In the genomic region with DNA sequence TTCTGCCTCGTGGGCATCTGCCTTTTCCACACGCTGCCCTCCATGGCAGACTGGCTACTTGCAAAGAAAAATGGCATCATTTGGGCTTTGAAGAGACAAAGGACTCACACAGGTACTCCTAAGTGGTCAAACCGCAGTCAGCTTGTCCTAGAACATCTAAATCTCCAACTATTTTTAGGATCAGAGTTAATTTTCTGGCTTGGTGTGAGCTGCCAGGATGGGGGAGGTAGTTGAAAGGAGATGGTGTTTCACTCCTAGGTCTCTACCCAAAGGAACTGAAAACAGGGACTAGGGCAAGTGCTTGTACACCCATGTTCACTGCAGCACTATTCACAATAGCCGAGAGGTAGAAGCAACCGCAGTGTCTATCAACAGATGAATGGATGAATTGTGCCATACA, we compare ENCODE assay signal across 28 cellular contexts.
"Had no signal": no experiment of that assay in that cellular context is flagged by ENCODE, and none has a peak within 500 bp of the region (broad histone marks: within the 10 kb centered on the region; RNA-seq: fewer than 3 reads in every experiment).

No MANE protein-coding gene starts in this region.

- H3K27me3 ChIP-seq: adrenal gland, body of pancreas, colonic mucosa, heart left ventricle had no signal

- H3K4me1 Mint-ChIP-seq: activated CD4-positive, alpha-beta T cell treated with anti-CD3 and anti-CD28 coated beads for 36 hours; activated CD4-positive, alpha-beta T cell treated with anti-CD3 and anti-CD28 coated beads, Interleukin-2, amount 10 ng/mL, durations not matched to agents 24 days and 14 days; activated CD8-positive, alpha-beta memory T cell treated with anti-CD3 and anti-CD28 coated beads, Interleukin-2, amount 10 ng/mL, durations not matched to agents 7 days and 5 days; activated naive CD4-positive, alpha-beta T cell treated with anti-CD3 and anti-CD28 coated beads, Interleukin-2, amount 50 U/mL, for 24 hours; activated naive CD8-positive, alpha-beta T cell treated with anti-CD3 and anti-CD28 coated beads for 36 hours; activated naive CD8-positive, alpha-beta T cell treated with anti-CD3 and anti-CD28 coated beads, Interleukin-2, amount 50 U/mL, for 24 hours had no signal

- H3K9me3 ChIP-seq: colonic mucosa had no signal

- H3K4me3 ChIP-seq: adrenal gland, body of pancreas, colonic mucosa, heart left ventricle had no signal

- H3K4me3 Mint-ChIP-seq: activated CD4-positive, alpha-beta memory T cell treated with anti-CD3 and anti-CD28 coated beads for 36 hours; activated CD4-positive, alpha-beta T cell treated with anti-CD3 and anti-CD28 coated beads for 36 hours; activated CD4-positive, alpha-beta T cell treated with anti-CD3 and anti-CD28 coated beads, Interleukin-2, amount 10 ng/mL, durations not matched to agents 24 days and 14 days; activated CD8-positive, alpha-beta memory T cell treated with anti-CD3 and anti-CD28 coated beads, Interleukin-2, amount 10 ng/mL, durations not matched to agents 7 days and 5 days; activated CD8-positive, alpha-beta T cell treated with anti-CD3 and anti-CD28 coated beads, Interleukin-2, amount 10 ng/mL, durations not matched to agents 7 days and 5 days; activated naive CD4-positive, alpha-beta T cell treated with anti-CD3 and anti-CD28 coated beads for 36 hours; activated naive CD4-positive, alpha-beta T cell treated with anti-CD3 and anti-CD28 coated beads, Interleukin-2, amount 50 U/mL, for 24 hours; activated naive CD8-positive, alpha-beta T cell treated with anti-CD3 and anti-CD28 coated beads for 36 hours; activated naive CD8-positive, alpha-beta T cell treated with anti-CD3 and anti-CD28 coated beads, Interleukin-2, amount 50 U/mL, for 24 hours; activated T-helper 1 cell treated with anti-CD3 and anti-CD28 coated beads, Interleukin-12 subunit alpha, Interleukin-12 subunit beta, Interleukin-2, Interleukin-4 antibody, amounts not matched to agents 30 ng/mL and 10 ng/mL and 1 ng/mL, durations not matched to agents 14 hours and 24 hours and 36 hours had no signal

- H3K27me3 Mint-ChIP-seq: activated CD4-positive, alpha-beta memory T cell treated with anti-CD3 and anti-CD28 coated beads for 36 hours; activated CD4-positive, alpha-beta T cell treated with anti-CD3 and anti-CD28 coated beads for 36 hours; activated CD8-positive, alpha-beta memory T cell treated with anti-CD3 and anti-CD28 coated beads, Interleukin-2, amount 10 ng/mL, durations not matched to agents 7 days and 5 days; activated naive CD4-positive, alpha-beta T cell treated with anti-CD3 and anti-CD28 coated beads, Interleukin-2, amount 50 U/mL, for 24 hours; activated naive CD8-positive, alpha-beta T cell treated with anti-CD3 and anti-CD28 coated beads for 36 hours had no signal

- H3K36me3 Mint-ChIP-seq: activated CD8-positive, alpha-beta memory T cell treated with anti-CD3 and anti-CD28 coated beads, Interleukin-2, amount 10 ng/mL, durations not matched to agents 7 days and 5 days; activated naive CD4-positive, alpha-beta T cell treated with anti-CD3 and anti-CD28 coated beads, Interleukin-2, amount 50 U/mL, for 24 hours; activated naive CD8-positive, alpha-beta T cell treated with anti-CD3 and anti-CD28 coated beads for 36 hours had no signal

- H3K4me1 ChIP-seq: body of pancreas, colonic mucosa had no signal

- H3K27ac ChIP-seq: body of pancreas, colonic mucosa, heart left ventricle had no signal

- DNase-seq: activated CD4-positive, alpha-beta memory T cell treated with anti-CD3 and anti-CD28 coated beads for 36 hours; activated CD4-positive, alpha-beta T cell treated with anti-CD3 and anti-CD28 coated beads for 36 hours; activated CD4-positive, alpha-beta T cell treated with anti-CD3 and anti-CD28 coated beads, Interleukin-2, amount 10 ng/mL, durations not matched to agents 24 days and 14 days; activated CD4-positive, CD25-positive, alpha-beta regulatory T cell; activated CD4-positive, CD25-positive, alpha-beta regulatory T cell treated with anti-CD3 and anti-CD28 coated beads, Interleukin-2, amount 50 U/mL, for 72 hours; activated CD8-positive, alpha-beta memory T cell treated with anti-CD3 and anti-CD28 coated beads, Interleukin-2, amount 10 ng/mL, durations not matched to agents 7 days and 5 days; activated CD8-positive, alpha-beta memory T cell treated with anti-CD3 and anti-CD28 coated beads, Interleukin-2, amount 50 U/mL, for 4 hours; activated CD8-positive, alpha-beta T cell treated with anti-CD3 and anti-CD28 coated beads, Interleukin-2, amount 10 ng/mL, durations not matched to agents 7 days and 5 days; activated effector memory CD4-positive, alpha-beta T cell treated with anti-CD3 and anti-CD28 coated beads, Interleukin-2, amount 50 U/mL, for 16 hours; activated naive CD4-positive, alpha-beta T cell treated with anti-CD3 and anti-CD28 coated beads for 36 hours; activated naive CD8-positive, alpha-beta T cell treated with anti-CD3 and anti-CD28 coated beads for 36 hours; activated naive CD8-positive, alpha-beta T cell treated with anti-CD3 and anti-CD28 coated beads, Interleukin-2, amount 50 U/mL, for 24 hours; activated T-cell treated with anti-CD3 and anti-CD28 coated beads, Interleukin-2, amount 50 U/mL, for 1 hour; activated T-cell treated with anti-CD3 and anti-CD28 coated beads, Interleukin-2, amount 50 U/mL, for 48 hours; adrenal gland; aorta; body of pancreas; caudate nucleus; cerebellar nuclear complex; colonic mucosa; effector CD8-positive, alpha-beta T cell; foreskin fibroblast; glutamatergic neuron; heart left ventricle; T-helper 2 cell had no signal

- H3K36me3 ChIP-seq: adrenal gland, colonic mucosa, heart left ventricle had no signal

- H3K27ac Mint-ChIP-seq: activated CD4-positive, alpha-beta memory T cell treated with anti-CD3 and anti-CD28 coated beads for 36 hours; activated CD4-positive, alpha-beta T cell treated with anti-CD3 and anti-CD28 coated beads for 36 hours; activated CD4-positive, alpha-beta T cell treated with anti-CD3 and anti-CD28 coated beads, Interleukin-2, amount 10 ng/mL, durations not matched to agents 24 days and 14 days; activated CD8-positive, alpha-beta memory T cell treated with anti-CD3 and anti-CD28 coated beads, Interleukin-2, amount 10 ng/mL, durations not matched to agents 7 days and 5 days; activated CD8-positive, alpha-beta T cell treated with anti-CD3 and anti-CD28 coated beads, Interleukin-2, amount 10 ng/mL, durations not matched to agents 7 days and 5 days; activated naive CD4-positive, alpha-beta T cell treated with anti-CD3 and anti-CD28 coated beads for 36 hours; activated naive CD4-positive, alpha-beta T cell treated with anti-CD3 and anti-CD28 coated beads, Interleukin-2, amount 50 U/mL, for 24 hours; activated naive CD8-positive, alpha-beta T cell treated with anti-CD3 and anti-CD28 coated beads for 36 hours; activated naive CD8-positive, alpha-beta T cell treated with anti-CD3 and anti-CD28 coated beads, Interleukin-2, amount 50 U/mL, for 24 hours; activated T-helper 1 cell treated with anti-CD3 and anti-CD28 coated beads, Interleukin-12 subunit alpha, Interleukin-12 subunit beta, Interleukin-2, Interleukin-4 antibody, amounts not matched to agents 30 ng/mL and 10 ng/mL and 1 ng/mL, durations not matched to agents 14 hours and 24 hours and 36 hours; activated T-helper 2 cell treated with anti-CD3 and anti-CD28 coated beads, Interferon-gamma antibody, Interleukin-2, Interleukin-4, amounts not matched to agents 10 μg/mL and 5 μg/mL and 100 μg/mL, durations not matched to agents 14 hours and 24 hours and 36 hours had no signal
